In genomic region chr7:116547347-116547746, GRCh38 we compare ENCODE assay signal across 13 cellular contexts. TPM values are rescaled to one million over a fixed set of nuclear protein-coding genes. Genes with fewer than 3 reads are reported as not detected.
DNase-seq lines count a peak whose midpoint lies in the region; ATAC-seq and TF ChIP-seq lines count a peak whose summit lies in the region.
"Had no signal": no experiment of that assay in that cellular context is flagged by ENCODE, and none has a peak within 500 bp of the region (broad histone marks: within the 10 kb centered on the region; RNA-seq: fewer than 3 reads in every experiment).

No MANE protein-coding gene starts in this region.

- no peak overlapping the region for H3K4me3 Mint-ChIP-seq in osteocyte (ENCODE audit: unreplicated experiment)
- H3K4me3 Mint-ChIP-seq in stimulated activated effector memory CD8-positive, alpha-beta T cell treated with anti-CD3 and anti-CD28 coated beads, Interleukin-12 subunit alpha, Interleukin-12 subunit beta, amount 100 ng/mL, for 72 hours = no peak overlapping the region
- H3K4me3 Mint-ChIP-seq: activated naive CD8-positive, alpha-beta T cell; B cell; WTC11 had no signal

- H3K9me3 Mint-ChIP-seq in osteocyte (ENCODE audit: unreplicated experiment) = no peaks in the 10 kb centered on the region
- no peaks in the 10 kb centered on the region for H3K9me3 Mint-ChIP-seq in stimulated activated effector memory CD8-positive, alpha-beta T cell treated with anti-CD3 and anti-CD28 coated beads, Interleukin-12 subunit alpha, Interleukin-12 subunit beta, amount 100 ng/mL, for 72 hours
- H3K9me3 Mint-ChIP-seq: WTC11 had no signal

- no peaks in the 10 kb centered on the region for H3K27me3 Mint-ChIP-seq in osteocyte (ENCODE audit: unreplicated experiment)

- peaks cover 54% of the 10 kb centered on the region for H3K36me3 Mint-ChIP-seq in osteocyte (ENCODE audit: unreplicated experiment)
- H3K36me3 Mint-ChIP-seq in stimulated activated effector memory CD8-positive, alpha-beta T cell treated with anti-CD3 and anti-CD28 coated beads, Interleukin-12 subunit alpha, Interleukin-12 subunit beta, amount 100 ng/mL, for 72 hours = no peaks in the 10 kb centered on the region
- H3K36me3 Mint-ChIP-seq: activated naive CD8-positive, alpha-beta T cell; WTC11 had no signal

- H3K4me3 ChIP-seq in AG09309 (ENCODE audit: control insufficient read depth, low read depth, low read length) = no peak overlapping the region

- H3K27ac Mint-ChIP-seq in osteocyte (ENCODE audit: unreplicated experiment) = peak overlapping the region; percentile 74
- H3K27ac Mint-ChIP-seq in stimulated activated effector memory CD8-positive, alpha-beta T cell treated with anti-CD3 and anti-CD28 coated beads, Interleukin-12 subunit alpha, Interleukin-12 subunit beta, amount 100 ng/mL, for 72 hours = no peak overlapping the region
- H3K27ac Mint-ChIP-seq: activated naive CD8-positive, alpha-beta T cell; B cell; WTC11 had no signal

- no peak for ATAC-seq in stimulated activated effector memory CD8-positive, alpha-beta T cell treated with anti-CD3 and anti-CD28 coated beads, Interleukin-12 subunit alpha, Interleukin-12 subunit beta, amount 100 ng/mL, for 72 hours
- ATAC-seq: WTC11 had no signal

- peaks cover 57% of the 10 kb centered on the region for H3K4me1 Mint-ChIP-seq in osteocyte (ENCODE audit: unreplicated experiment)
- no peaks in the 10 kb centered on the region for H3K4me1 Mint-ChIP-seq in stimulated activated effector memory CD8-positive, alpha-beta T cell treated with anti-CD3 and anti-CD28 coated beads, Interleukin-12 subunit alpha, Interleukin-12 subunit beta, amount 100 ng/mL, for 72 hours
- H3K4me1 Mint-ChIP-seq: WTC11 had no signal

- DNase-seq in AG09309 (ENCODE audit: low read depth) (peak; percentile 62), M059J (ENCODE audit: low read depth) (peak; percentile 65), fibroblast of gingiva (ENCODE audit: low read depth) (peak; percentile 86), osteocyte (ENCODE audit: extremely low spot score, unreplicated experiment) (no peak), NCI-H774 (lab: John Stamatoyannopoulos, UW) (no peak), NK-92 (lab: John Stamatoyannopoulos, UW; ENCODE audit: unreplicated experiment) (no peak)
- no peak for DNase-seq in stimulated activated effector memory CD8-positive, alpha-beta T cell treated with anti-CD3 and anti-CD28 coated beads, Interleukin-12 subunit alpha, Interleukin-12 subunit beta, amount 100 ng/mL, for 72 hours (ENCODE audit: low spot score in 2 of 2)
- no peak for DNase-seq in activated naive CD4-positive, alpha-beta T cell (lab: John Stamatoyannopoulos, UW)
- DNase-seq: MM.1S, nucleus accumbens had no signal

- TF ChIP-seq CTCF in AG09309 (IDR thresholded peaks at IDR 0.05; ENCODE audit: control insufficient read depth, insufficient read depth, low read depth, low read length, missing control alignments) (no peak), osteocyte (IDR thresholded peaks at IDR 0.05) (no peak)

RNA-seq across cellular contexts. Expression of gene CAV1, which starts 22.5 kb away (rescaled TPM):
- total RNA-seq in M059J (2014; rRNA removed; shearing (Covaris generic)) = 388 and 413 TPM in 2 replicates
- 492 and 502 TPM in 2 replicates for total RNA-seq in osteocyte

RNA-seq across cellular contexts. Expression of gene CAV2, which starts 47.8 kb away (rescaled TPM):
- total RNA-seq in M059J (2014; rRNA removed; shearing (Covaris generic)) = 151 and 165 TPM in 2 replicates
- 81.6 and 86.8 TPM in 2 replicates for total RNA-seq in osteocyte
- total RNA-seq: B cell had no signal

Comparison
In these comparisons a context has a peak if more than half of its experiments do, and no peak if none do; other contexts are left out.
1. DNase-seq: peak in AG09309 (single experiment), M059J (single experiment) and fibroblast of gingiva (single experiment); none in osteocyte (single experiment), stimulated activated effector memory CD8-positive, alpha-beta T cell treated with anti-CD3 and anti-CD28 coated beads, Interleukin-12 subunit alpha, Interleukin-12 subunit beta, amount 100 ng/mL, for 72 hours (0 of 2), NCI-H774 (single experiment), activated naive CD4-positive, alpha-beta T cell (0 of 4) and NK-92 (single experiment).